20 cellular contexts compared by ENCODE assay signal in the genomic region with DNA sequence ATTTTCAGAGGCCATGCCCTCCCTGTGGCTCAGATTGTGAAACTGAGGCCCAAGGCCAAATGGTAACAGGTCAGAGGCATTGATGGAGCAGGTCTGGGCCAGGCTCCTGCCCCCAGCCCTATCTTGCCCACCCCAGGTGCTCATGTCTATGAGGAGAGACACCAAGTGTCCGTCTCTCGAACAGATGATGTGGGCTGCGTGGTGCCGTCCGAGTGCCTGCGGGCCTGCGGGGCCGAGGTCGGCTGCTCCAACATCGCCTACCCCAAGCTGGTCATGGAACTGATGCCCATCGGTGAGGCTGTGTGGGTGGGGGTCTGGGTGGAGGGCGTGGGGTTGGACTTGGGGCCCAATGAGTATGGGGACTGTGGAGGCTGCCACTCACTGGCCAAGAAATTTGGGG. TPM values are rescaled to one million over a fixed set of nuclear protein-coding genes. Genes with fewer than 3 reads are reported as not detected.
"Had no signal": no experiment of that assay in that cellular context is flagged by ENCODE, and none has a peak within 500 bp of the region (broad histone marks: within the 10 kb centered on the region; RNA-seq: fewer than 3 reads in every experiment).

No MANE protein-coding gene starts in this region.

- H3K36me3 ChIP-seq: cardiac muscle cell, colonic mucosa, left lung, sigmoid colon had no signal

- H3K4me3 ChIP-seq: cardiac muscle cell, colonic mucosa, left lung, psoas muscle, sigmoid colon, skin epidermis had no signal

- DNase-seq: cerebellar nuclear complex; colonic mucosa; effector CD4-positive, alpha-beta T cell; foreskin melanocyte; head of caudate nucleus; hypothalamus; mammary epithelial cell; natural killer cell; occipital lobe; retina; sigmoid colon; stimulated activated CD4-positive, alpha-beta T cell treated with anti-CD3 and anti-CD28 coated beads, Interleukin-12 subunit alpha, Interleukin-12 subunit beta, amount 100 ng/mL, for 4 hours; stimulated activated naive CD4-positive, alpha-beta T cell; trophoblast cell had no signal

- H3K27me3 ChIP-seq: cardiac muscle cell, colonic mucosa, left lung, sigmoid colon had no signal

- H3K4me1 ChIP-seq: left lung, psoas muscle, sigmoid colon had no signal

- H3K27ac ChIP-seq: cardiac muscle cell, colonic mucosa, left lung, parathyroid adenoma, psoas muscle, sigmoid colon had no signal

- ATAC-seq: left lung, natural killer cell, psoas muscle had no signal

- H3K9me3 ChIP-seq: colonic mucosa, left lung, psoas muscle, sigmoid colon had no signal

RNA-seq across cellular contexts. Expression of a gene that starts 33.5 kb away (rescaled TPM):
- total RNA-seq: mammary epithelial cell, myocyte had no signal
- polyA plus RNA-seq: cardiac muscle cell, mammary epithelial cell had no signal
